ENCODE assay signal across 9 cellular contexts in the genomic region with DNA sequence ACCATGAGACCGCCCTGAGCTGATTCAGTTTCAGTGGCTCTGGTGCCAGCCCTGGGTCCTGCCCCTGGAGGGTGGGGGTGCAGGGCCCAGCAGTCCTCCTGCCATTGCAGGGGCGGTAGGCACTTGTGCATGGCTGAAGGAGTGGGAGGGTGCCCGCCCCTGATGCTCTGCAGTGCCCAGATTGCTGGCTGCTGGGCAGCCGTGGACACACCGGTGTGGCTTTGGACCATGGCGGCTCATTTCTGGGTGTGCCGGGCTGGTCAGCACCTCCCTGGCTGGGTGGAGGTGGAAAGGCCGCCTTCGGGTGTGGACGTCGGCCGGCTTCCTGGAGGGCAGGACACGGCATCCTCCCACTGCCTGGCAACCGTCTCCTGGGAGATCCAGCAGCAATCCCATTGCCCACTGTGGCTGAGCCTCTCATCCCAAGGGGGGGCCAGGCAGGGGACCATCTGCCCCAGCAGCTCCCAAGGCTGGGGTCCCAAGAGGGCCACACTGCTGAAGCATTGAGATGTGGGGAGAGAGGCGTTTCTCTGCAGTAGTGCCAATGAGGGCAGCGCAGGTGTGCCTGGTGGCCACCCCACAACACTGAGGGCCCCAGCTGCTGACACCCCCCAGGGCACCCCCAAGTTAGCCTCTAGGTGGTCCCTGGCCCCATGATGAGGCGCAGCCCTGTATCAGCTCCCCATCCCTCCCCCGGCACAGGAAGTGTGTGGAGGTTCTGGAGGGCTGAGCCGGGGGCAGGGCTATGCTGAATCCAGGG. TPM values are rescaled to one million over a fixed set of nuclear protein-coding genes. Genes with fewer than 3 reads are reported as not detected.
DNase-seq lines count a peak whose midpoint lies in the region; ATAC-seq and TF ChIP-seq lines count a peak whose summit lies in the region.
"Had no signal": no experiment of that assay in that cellular context is flagged by ENCODE, and none has a peak within 500 bp of the region (broad histone marks: within the 10 kb centered on the region; RNA-seq: fewer than 3 reads in every experiment).

No MANE protein-coding gene starts in this region.

- no peak for DNase-seq in CD8-positive, alpha-beta memory T cell
- DNase-seq in left colon, result peak in 1 of 2 donors; percentile 41
- DNase-seq in LoVo (ENCODE audit: low spot score), result no peak
- DNase-seq in SIG-M5 treated with dmso at 0.1 percent for 504 hours (lab: John Stamatoyannopoulos, UW; ENCODE audit: unreplicated experiment), result no peak
- no peak for DNase-seq in superior temporal gyrus (ENCODE audit: extremely low spot score)
- DNase-seq in upper lobe of right lung, result no peak

- no peaks in the 10 kb centered on the region for H3K27me3 Mint-ChIP-seq in CD8-positive, alpha-beta memory T cell

- no peaks in the 10 kb centered on the region for H3K27me3 ChIP-seq in CD8-positive, alpha-beta memory T cell (ENCODE audit: insufficient read depth, low read length, poor library complexity, severe bottlenecking)
- no peaks in the 10 kb centered on the region for H3K27me3 ChIP-seq in upper lobe of right lung
- H3K27me3 ChIP-seq: body of pancreas had no signal

- H3K9me3 Mint-ChIP-seq in CD8-positive, alpha-beta memory T cell, result no peaks in the 10 kb centered on the region

- no peaks in the 10 kb centered on the region for H3K9me3 ChIP-seq in CD8-positive, alpha-beta memory T cell (ENCODE audit: low read length)
- no peaks in the 10 kb centered on the region for H3K9me3 ChIP-seq in KOPT-K1 (ENCODE audit: insufficient read depth, low read length, poor library complexity, severe bottlenecking)
- no peaks in the 10 kb centered on the region for H3K9me3 ChIP-seq in upper lobe of right lung
- H3K9me3 ChIP-seq: body of pancreas had no signal

- POLR2A ChIA-PET in CD8-positive, alpha-beta memory T cell (lab: Charles Lee), result interaction anchor here (2.2 kb wide), 1 partner anchor 13 kb away, joined by 10 read pairs; a partner anchor contains a TSS

- no peak for TF ChIP-seq CTCF in upper lobe of right lung (IDR thresholded peaks at IDR 0.05)

- no peaks in the 10 kb centered on the region for H3K36me3 ChIP-seq in CD8-positive, alpha-beta memory T cell (ENCODE audit: insufficient read depth, low read length)
- peaks cover 4% of the 10 kb centered on the region; the same call in 1 of the 2 replicates for H3K36me3 ChIP-seq in KOPT-K1 (ENCODE audit: insufficient read depth, low read length)
- peaks cover 19% of the 10 kb centered on the region for H3K36me3 ChIP-seq in upper lobe of right lung

- intact Hi-C loops in left colon (cut with DNase I, micrococcal nuclease), result no loop called here
- intact Hi-C loops in upper lobe of right lung (cut with DNase I), result no loop called here

- H3K4me3 ChIP-seq in CD8-positive, alpha-beta memory T cell (ENCODE audit: low read length), result peak overlapping the region; percentile 53
- H3K4me3 ChIP-seq in upper lobe of right lung, result no peak overlapping the region
- H3K4me3 ChIP-seq: body of pancreas had no signal

- H3K36me3 Mint-ChIP-seq in CD8-positive, alpha-beta memory T cell, result no peaks in the 10 kb centered on the region

- H3K27ac Mint-ChIP-seq in CD8-positive, alpha-beta memory T cell, result peak overlapping the region in 7 of 8 donors; percentile 74 to 84 (median 82)

- peak overlapping the region in 6 of 7 donors; percentile 79 to 89 (median 84) for H3K4me3 Mint-ChIP-seq in CD8-positive, alpha-beta memory T cell

- CTCF ChIA-PET in CD8-positive, alpha-beta memory T cell (lab: Charles Lee), result interaction anchor here (1.2 to 3.7 kb wide), 4 partner anchors 9 to 74 kb away, joined by 3 to 19 read pairs (median 5); no protein-coding TSS in a partner anchor

- H3K4me1 ChIP-seq in CD8-positive, alpha-beta memory T cell (ENCODE audit: insufficient read depth, low read length), result peaks cover 15% of the 10 kb centered on the region
- H3K4me1 ChIP-seq in upper lobe of right lung, result peaks cover 42% of the 10 kb centered on the region

- H3K27ac ChIP-seq in CD8-positive, alpha-beta memory T cell (ENCODE audit: low read depth, low read length), result no peak overlapping the region
- H3K27ac ChIP-seq in KOPT-K1 (ENCODE audit: low read depth, low read length, poor library complexity, severe bottlenecking) (peak overlapping the region; percentile 43), upper lobe of right lung (no peak overlapping the region)
- H3K27ac ChIP-seq: body of pancreas had no signal

- peaks cover 14 to 24% (median 14%) of the 10 kb centered on the region in 3 donors for H3K4me1 Mint-ChIP-seq in CD8-positive, alpha-beta memory T cell

- ATAC-seq in GM21390 (IDR thresholded peaks at IDR 0.05; ENCODE audit: unreplicated experiment) (peak; percentile 38), left colon (peak; percentile 61), upper lobe of right lung (no peak)
- ATAC-seq: body of pancreas had no signal

RNA-seq across cellular contexts. Expression of a gene that starts 12.9 kb away (rescaled TPM):
- total RNA-seq in CD8-positive, alpha-beta memory T cell, result 10 to 100 TPM; 20.2 to 22.2 TPM
- 2.1 TPM for polyA plus RNA-seq in CD8-positive, alpha-beta memory T cell
- total RNA-seq in left colon, result 10 to 100 TPM; 31.3 to 51.0 TPM
- 48.8 TPM for total RNA-seq in upper lobe of right lung

RNA-seq across cellular contexts. Expression of a gene that starts 43.3 kb away (rescaled TPM):
- under 1 TPM in 1 of 2 experiments, not detected in 1; 0.07 TPM for total RNA-seq in CD8-positive, alpha-beta memory T cell
- 0.08 TPM for polyA plus RNA-seq in CD8-positive, alpha-beta memory T cell
- total RNA-seq in left colon (under 1 TPM in 1 of 2 donors, not detected in 1; 0.28 TPM), upper lobe of right lung (0.29 TPM)
- total RNA-seq: body of pancreas had no signal
